Comparison of ENCODE assay signal across 10 cellular contexts in genomic region chr22:49788492-49788891, GRCh38. TPM values are rescaled to one million over a fixed set of nuclear protein-coding genes. Genes with fewer than 3 reads are reported as not detected.
DNase-seq lines count a peak whose midpoint lies in the region; ATAC-seq and TF ChIP-seq lines count a peak whose summit lies in the region.
"Had no signal": no experiment of that assay in that cellular context is flagged by ENCODE, and none has a peak within 500 bp of the region (broad histone marks: within the 10 kb centered on the region; RNA-seq: fewer than 3 reads in every experiment).

No MANE protein-coding gene starts in this region.

- CTCF ChIA-PET in activated naive CD4-positive, alpha-beta T cell treated with anti-CD3 and anti-CD28 coated beads, Interleukin-2, amount 10 ng/mL, durations not matched to agents 7 days and 5 days (lab: Charles Lee) = no interaction called here

- H3K4me3 ChIP-seq in effector memory CD4-positive, alpha-beta T cell (ENCODE audit: insufficient read depth, low read depth, low read length, poor library complexity, severe bottlenecking) = no peak overlapping the region
- no peak overlapping the region for H3K4me3 ChIP-seq in upper lobe of left lung
- H3K4me3 ChIP-seq: HAP-1 had no signal

- H3K4me3 Mint-ChIP-seq in activated naive CD4-positive, alpha-beta T cell treated with anti-CD3 and anti-CD28 coated beads, Interleukin-2, amount 10 ng/mL, durations not matched to agents 7 days and 5 days = peak overlapping the region; percentile 12

- H3K36me3 Mint-ChIP-seq in activated naive CD4-positive, alpha-beta T cell treated with anti-CD3 and anti-CD28 coated beads, Interleukin-2, amount 10 ng/mL, durations not matched to agents 7 days and 5 days = peaks cover 61% of the 10 kb centered on the region

- peak overlapping the region; percentile 93 for H3K27ac Mint-ChIP-seq in activated naive CD4-positive, alpha-beta T cell treated with anti-CD3 and anti-CD28 coated beads, Interleukin-2, amount 10 ng/mL, durations not matched to agents 7 days and 5 days

- peak; percentile 72 to 86 for ATAC-seq in upper lobe of left lung (ENCODE audit: low FRiP score in 2 of 2)
- no peak for ATAC-seq in GM18520 (IDR thresholded peaks at IDR 0.05; ENCODE audit: unreplicated experiment)

- no peaks in the 10 kb centered on the region for H3K27me3 Mint-ChIP-seq in activated naive CD4-positive, alpha-beta T cell treated with anti-CD3 and anti-CD28 coated beads, Interleukin-2, amount 10 ng/mL, durations not matched to agents 7 days and 5 days

- 13 to 22% methylated on average over 11 of the region's 11 CpGs for WGBS in upper lobe of left lung, 2 donors

- peak; percentile 54 for DNase-seq in activated naive CD4-positive, alpha-beta T cell treated with anti-CD3 and anti-CD28 coated beads, Interleukin-2, amount 10 ng/mL, durations not matched to agents 7 days and 5 days
- no peak for DNase-seq in activated naive CD4-positive, alpha-beta T cell (lab: John Stamatoyannopoulos, UW)
- no peak for DNase-seq in effector memory CD4-positive, alpha-beta T cell
- peak; percentile 63 to 70 for DNase-seq in lung microvascular endothelial cell (ENCODE audit: low read depth in 2 of 2)
- DNase-seq in upper lobe of left lung = peak; percentile 67 to 72
- no peak for DNase-seq in NCI-H1417 treated with DMSO at 0.1 percent for 48 hours (lab: John Stamatoyannopoulos, UW)
- no peak for DNase-seq in NCI-H128 (lab: John Stamatoyannopoulos, UW; ENCODE audit: unreplicated experiment)
- DNase-seq: NCI-H510A treated with DMSO at 0.1 percent for 48 hours had no signal

- no peaks in the 10 kb centered on the region for H3K9me3 Mint-ChIP-seq in activated naive CD4-positive, alpha-beta T cell treated with anti-CD3 and anti-CD28 coated beads, Interleukin-2, amount 10 ng/mL, durations not matched to agents 7 days and 5 days

- H3K4me1 Mint-ChIP-seq in activated naive CD4-positive, alpha-beta T cell treated with anti-CD3 and anti-CD28 coated beads, Interleukin-2, amount 10 ng/mL, durations not matched to agents 7 days and 5 days = peaks cover 65% of the 10 kb centered on the region

- no peaks in the 10 kb centered on the region for H3K9me3 ChIP-seq in effector memory CD4-positive, alpha-beta T cell (ENCODE audit: control insufficient read depth, low read length)
- no peaks in the 10 kb centered on the region for H3K9me3 ChIP-seq in upper lobe of left lung
- H3K9me3 ChIP-seq: HAP-1 had no signal

- no peak for TF ChIP-seq EP300 in upper lobe of left lung (IDR thresholded peaks at IDR 0.05)

- peak overlapping the region; percentile 26 for H3K27ac ChIP-seq in effector memory CD4-positive, alpha-beta T cell (ENCODE audit: insufficient read depth, low read length, poor library complexity, severe bottlenecking)
- peak overlapping the region; percentile 69 to 78 (median 74) for H3K27ac ChIP-seq in upper lobe of left lung

- no peak for TF ChIP-seq CTCF in upper lobe of left lung (IDR thresholded peaks at IDR 0.05)

- H3K36me3 ChIP-seq in effector memory CD4-positive, alpha-beta T cell (ENCODE audit: control insufficient read depth, insufficient read depth, low read length) = peaks cover 63% of the 10 kb centered on the region
- peaks cover 15 to 78% (median 55%) of the 10 kb centered on the region in 4 donors for H3K36me3 ChIP-seq in upper lobe of left lung

- no peak for TF ChIP-seq POLR2A in upper lobe of left lung (IDR thresholded peaks at IDR 0.05)

- peaks cover 23% of the 10 kb centered on the region for H3K4me1 ChIP-seq in effector memory CD4-positive, alpha-beta T cell (ENCODE audit: control insufficient read depth, insufficient read depth, low read length, poor library complexity, severe bottlenecking)
- H3K4me1 ChIP-seq in upper lobe of left lung = peaks cover 33 to 74% (median 54%) of the 10 kb centered on the region in 4 donors
- H3K4me1 ChIP-seq: HAP-1 had no signal

- H3K27me3 ChIP-seq in effector memory CD4-positive, alpha-beta T cell (replicated peaks; ENCODE audit: control insufficient read depth, insufficient read depth, low read length, poor library complexity, severe bottlenecking) = no peaks in the 10 kb centered on the region
- no peaks in the 10 kb centered on the region for H3K27me3 ChIP-seq in upper lobe of left lung

RNA-seq across cellular contexts. Expression of gene BRD1, which starts 39.2 kb away (rescaled TPM):
- total RNA-seq in lung microvascular endothelial cell = 15.3 and 23.6 TPM in 2 replicates
- 100 to 1,000 TPM in 1 of 6 donors, 10 to 100 TPM in 5; 38.9 to 141 (median 43.0) TPM for total RNA-seq in upper lobe of left lung

Comparison
In these comparisons a context has a peak if more than half of its experiments do, and no peak if none do; other contexts are left out.
1. DNase-seq: peak in activated naive CD4-positive, alpha-beta T cell treated with anti-CD3 and anti-CD28 coated beads, Interleukin-2, amount 10 ng/mL, durations not matched to agents 7 days and 5 days (single experiment), lung microvascular endothelial cell (2 of 2) and upper lobe of left lung (2 of 2); none in activated naive CD4-positive, alpha-beta T cell (0 of 4), effector memory CD4-positive, alpha-beta T cell (0 of 3), NCI-H1417 treated with DMSO at 0.1 percent for 48 hours (single experiment) and NCI-H128 (single experiment).